In genomic region chr14:57390806-57391562, GRCh38 we compare ENCODE assay signal across 1 cellular context.
A peak's percentile ranks its signal among the peaks of the same experiment; 100 is the strongest.
TF ChIP-seq lines count a peak whose summit lies in the region.

No MANE protein-coding gene starts in this region.

TF ChIP-seq in H1, 55 proteins besides CTCF, POLR2A, EP300 and RAD21 (continued from another document):
- TF ChIP-seq CHD7 (IDR thresholded peaks at IDR 0.05; ENCODE audit: insufficient replicate concordance, low read length) (no peak), CBX8 (IDR thresholded peaks at IDR 0.05; ENCODE audit: borderline replicate concordance, low read depth, low read length) (no peak), TAF1 (IDR thresholded peaks at IDR 0.05; ENCODE audit: low read depth, low read length) (peak; percentile 50; the same call in 1 of the 2 replicates), TBP (IDR thresholded peaks at IDR 0.05; ENCODE audit: low read depth, low read length) (peak; percentile 29; the same call in 1 of the 2 replicates), RXRA (IDR thresholded peaks at IDR 0.05; ENCODE audit: insufficient read depth, low read depth, low read length) (no peak), NRF1 (IDR thresholded peaks at IDR 0.05; ENCODE audit: low read depth, low read length) (no peak), PHF8 (conservative IDR thresholded peaks at IDR 0.05; ENCODE audit: low read depth, low read length) (peak; percentile 14), CHD2 (IDR thresholded peaks at IDR 0.05; ENCODE audit: low read length) (no peak), EGR1 (IDR thresholded peaks at IDR 0.05; ENCODE audit: borderline replicate concordance, low read depth, low read length) (no peak), CREB1 (IDR thresholded peaks at IDR 0.05) (0 out of 2 replicates have a peak, but pooled peaks have one; percentile 18), KDM4A (IDR thresholded peaks at IDR 0.05; ENCODE audit: low read depth, low read length, severe bottlenecking) (peak; percentile 71), GABPA (IDR thresholded peaks at IDR 0.05; ENCODE audit: borderline replicate concordance, insufficient read depth, low read length) (no peak), HDAC2 (IDR thresholded peaks at IDR 0.05; ENCODE audit: borderline replicate concordance in 1 of 2, low read depth in 2 of 2, low read length in 2 of 2) (no peak), BACH1 (IDR thresholded peaks at IDR 0.05; ENCODE audit: low read length) (no peak), SAP30 (IDR thresholded peaks at IDR 0.05; ENCODE audit: insufficient read depth, insufficient replicate concordance, low read length) (no peak), E2F6 (IDR thresholded peaks at IDR 0.05) (0 out of 2 replicates have a peak, but pooled peaks have one; percentile 30), RBBP5 (IDR thresholded peaks at IDR 0.05; ENCODE audit: borderline replicate concordance, low read depth, low read length) (peak; percentile 20; the same call in 1 of the 2 replicates)
